ENCODE assay signal across 25 cellular contexts in genomic region chr15:83320404-83320803, GRCh38. TPM values are rescaled to one million over a fixed set of nuclear protein-coding genes. Genes with fewer than 3 reads are reported as not detected.
DNase-seq lines count a peak whose midpoint lies in the region; ATAC-seq and TF ChIP-seq lines count a peak whose summit lies in the region.
"Had no signal": no experiment of that assay in that cellular context is flagged by ENCODE, and none has a peak within 500 bp of the region (broad histone marks: within the 10 kb centered on the region; RNA-seq: fewer than 3 reads in every experiment).

No MANE protein-coding gene starts in this region.

- TF ChIP-seq CTCF in fibroblast of mammary gland (conservative IDR thresholded peaks at IDR 0.05; ENCODE audit: control insufficient read depth, insufficient read depth, low read depth, low read length) = no peak
- TF ChIP-seq CTCF in suprapubic skin (IDR thresholded peaks at IDR 0.05) = no peak
- TF ChIP-seq CTCF in neural progenitor cell (IDR thresholded peaks at IDR 0.05) = no peak
- TF ChIP-seq CTCF in gastroesophageal sphincter (IDR thresholded peaks at IDR 0.05) = no peak

- no peaks in the 10 kb centered on the region for H3K9me3 Mint-ChIP-seq in neural progenitor cell
- H3K9me3 Mint-ChIP-seq: activated naive CD4-positive, alpha-beta T cell treated with anti-CD3 and anti-CD28 coated beads, Interleukin-2, amount 10 ng/mL, durations not matched to agents 7 days and 5 days; endodermal cell; nephron progenitor cell had no signal

- H3F3A ChIP-seq in neural progenitor cell (ENCODE audit: low read depth) = no peaks in the 10 kb centered on the region

- no peak overlapping the region for H3K9ac ChIP-seq in neural progenitor cell

- no peak overlapping the region for H3K27ac ChIP-seq in suprapubic skin
- no peak overlapping the region for H3K27ac ChIP-seq in neural progenitor cell
- H3K27ac ChIP-seq in gastroesophageal sphincter = no peak overlapping the region
- H3K27ac ChIP-seq: spleen, stomach had no signal

- no peaks in the 10 kb centered on the region for H3K36me3 ChIP-seq in suprapubic skin
- H3K36me3 ChIP-seq in neural progenitor cell = no peaks in the 10 kb centered on the region
- H3K36me3 ChIP-seq in gastroesophageal sphincter = no peaks in the 10 kb centered on the region
- H3K36me3 ChIP-seq: HAP-1, MG63, spleen, stomach had no signal

- TF ChIP-seq POLR2A in suprapubic skin (IDR thresholded peaks at IDR 0.05) (no peak), gastroesophageal sphincter (IDR thresholded peaks at IDR 0.05) (no peak)

- H3K4me3 Mint-ChIP-seq in neural progenitor cell = no peak overlapping the region
- H3K4me3 Mint-ChIP-seq: activated CD8-positive, alpha-beta T cell treated with anti-CD3 and anti-CD28 coated beads, Interleukin-2, amount 10 ng/mL, durations not matched to agents 7 days and 5 days; activated naive CD4-positive, alpha-beta T cell treated with anti-CD3 and anti-CD28 coated beads, Interleukin-2, amount 10 ng/mL, durations not matched to agents 7 days and 5 days; endodermal cell; mesothelial cell of epicardium; nephron progenitor cell; type B pancreatic cell had no signal

- no peaks in the 10 kb centered on the region for H3K79me2 ChIP-seq in neural progenitor cell (ENCODE audit: low read depth)

- H3K27me3 ChIP-seq in suprapubic skin (no peaks in the 10 kb centered on the region), neural progenitor cell (no peaks in the 10 kb centered on the region), gastroesophageal sphincter (peaks cover 23% of the 10 kb centered on the region)
- H3K27me3 ChIP-seq: MG63 had no signal

- no peak overlapping the region for H3K4me2 ChIP-seq in neural progenitor cell

- no peak overlapping the region for H2AFZ ChIP-seq in neural progenitor cell (replicated peaks)

- H3K9me3 ChIP-seq in suprapubic skin = no peaks in the 10 kb centered on the region
- H3K9me3 ChIP-seq in neural progenitor cell (ENCODE audit: low read depth) = no peaks in the 10 kb centered on the region
- H3K9me3 ChIP-seq in gastroesophageal sphincter = peaks cover 0 to 10% (median 0%) of the 10 kb centered on the region in 3 donors
- H3K9me3 ChIP-seq: HAP-1, spleen had no signal

- TF ChIP-seq EP300 in suprapubic skin (IDR thresholded peaks at IDR 0.05) (no peak), gastroesophageal sphincter (IDR thresholded peaks at IDR 0.05) (no peak)

- H3K4me3 ChIP-seq in fibroblast of mammary gland (ENCODE audit: control insufficient read depth, low read depth, low read length) = no peak overlapping the region
- no peak overlapping the region for H3K4me3 ChIP-seq in suprapubic skin
- no peak overlapping the region for H3K4me3 ChIP-seq in neural progenitor cell
- no peak overlapping the region for H3K4me3 ChIP-seq in gastroesophageal sphincter
- H3K4me3 ChIP-seq: HAP-1, MG63, spleen, stomach had no signal

- H3K27ac Mint-ChIP-seq in neural progenitor cell = no peak overlapping the region
- H3K27ac Mint-ChIP-seq: activated CD8-positive, alpha-beta T cell treated with anti-CD3 and anti-CD28 coated beads, Interleukin-2, amount 10 ng/mL, durations not matched to agents 7 days and 5 days; activated naive CD4-positive, alpha-beta T cell treated with anti-CD3 and anti-CD28 coated beads, Interleukin-2, amount 10 ng/mL, durations not matched to agents 7 days and 5 days; endodermal cell; mesothelial cell of epicardium; nephron progenitor cell; type B pancreatic cell had no signal

- H3K4me1 ChIP-seq in suprapubic skin = peaks cover 3% of the 10 kb centered on the region
- H3K4me1 ChIP-seq in neural progenitor cell = peaks cover 11% of the 10 kb centered on the region
- H3K4me1 ChIP-seq in gastroesophageal sphincter = no peaks in the 10 kb centered on the region
- H3K4me1 ChIP-seq: HAP-1, spleen, stomach had no signal

- WGBS in suprapubic skin = 65% methylated on average over 4 of the region's 4 CpGs
- WGBS in gastroesophageal sphincter (ENCODE audit: low coverage in 1 of 2), 2 donors = 58 to 62% methylated on average over 4 of the region's 4 CpGs

- peaks cover 4% of the 10 kb centered on the region for H3K27me3 Mint-ChIP-seq in neural progenitor cell (ENCODE audit: insufficient read depth, low read depth)
- H3K27me3 Mint-ChIP-seq: type B pancreatic cell had no signal

- DNase-seq in HCEC 1CT = peak; percentile 67
- peak; percentile 99 for DNase-seq in amniotic epithelial cell (ENCODE audit: low read depth)
- DNase-seq in fibroblast of mammary gland (ENCODE audit: low read depth) = peak; percentile 73
- peak; percentile 91 for DNase-seq in renal cortical epithelial cell (ENCODE audit: low read depth)
- no peak for DNase-seq in suprapubic skin (ENCODE audit: low spot score in 2 of 2)
- no peak for DNase-seq in neural progenitor cell (ENCODE audit: low spot score)
- DNase-seq: activated CD8-positive, alpha-beta T cell treated with anti-CD3 and anti-CD28 coated beads, Interleukin-2, amount 10 ng/mL, durations not matched to agents 7 days and 5 days; activated naive CD4-positive, alpha-beta T cell treated with anti-CD3 and anti-CD28 coated beads, Interleukin-2, amount 10 ng/mL, durations not matched to agents 7 days and 5 days; activated T-cell treated with anti-CD3 and anti-CD28 coated beads, Interleukin-2, amount 50 U/mL, for 1 hour; AML-193; DMS79; endodermal cell; MG63; NCI-H146; NCI-H2171; NCI-H69; nephron progenitor cell; spleen; stimulated activated CD4-positive, alpha-beta T cell treated with anti-CD3 and anti-CD28 coated beads, Interleukin-4, amount 100 ng/mL, for 4 hours; stomach had no signal

- ATAC-seq in gastroesophageal sphincter (no peak), GM18519 (IDR thresholded peaks at IDR 0.05; ENCODE audit: low FRiP score, unreplicated experiment) (no peak)
- ATAC-seq: activated CD8-positive, alpha-beta T cell treated with anti-CD3 and anti-CD28 coated beads, Interleukin-2, amount 10 ng/mL, durations not matched to agents 7 days and 5 days had no signal

- no peaks in the 10 kb centered on the region for H4K20me1 ChIP-seq in neural progenitor cell (ENCODE audit: low read depth)

- no peaks in the 10 kb centered on the region for H3K36me3 Mint-ChIP-seq in neural progenitor cell
- H3K36me3 Mint-ChIP-seq: activated naive CD4-positive, alpha-beta T cell treated with anti-CD3 and anti-CD28 coated beads, Interleukin-2, amount 10 ng/mL, durations not matched to agents 7 days and 5 days; type B pancreatic cell had no signal

- H3K4me1 Mint-ChIP-seq in neural progenitor cell = no peaks in the 10 kb centered on the region
- H3K4me1 Mint-ChIP-seq: activated naive CD4-positive, alpha-beta T cell treated with anti-CD3 and anti-CD28 coated beads, Interleukin-2, amount 10 ng/mL, durations not matched to agents 7 days and 5 days had no signal

RNA-seq across cellular contexts. Expression of gene BNC1, which starts 35.9 kb away (rescaled TPM):
- total RNA-seq in renal cortical epithelial cell = 18.4 and 26.7 TPM in 2 replicates
- total RNA-seq in suprapubic skin = 10 to 100 TPM; 28.3 to 72.4 (median 48.8) TPM
- total RNA-seq in neural progenitor cell (ENCODE audit: low replicate concordance) = not detected in 2 replicates
- 1 to 10 TPM in 1 of 4 donors, under 1 TPM in 3; 0.16 to 2.0 (median 0.27) TPM for total RNA-seq in gastroesophageal sphincter
- total RNA-seq: activated CD8-positive, alpha-beta T cell treated with anti-CD3 and anti-CD28 coated beads, Interleukin-2, amount 10 ng/mL, durations not matched to agents 7 days and 5 days; endodermal cell had no signal

Comparison
In these comparisons a context has a peak if more than half of its experiments do, and no peak if none do; other contexts are left out.
1. DNase-seq: peak in HCEC 1CT (single experiment), amniotic epithelial cell (single experiment), fibroblast of mammary gland (single experiment) and renal cortical epithelial cell (single experiment); none in suprapubic skin (0 of 2) and neural progenitor cell (single experiment).